In genomic region chr11:119373917-119374631, GRCh38 we compare ENCODE assay signal across 1 cellular context.
TF ChIP-seq lines count a peak whose summit lies in the region.

No MANE protein-coding gene starts in this region.

TF ChIP-seq in HepG2, 621 proteins besides CTCF, POLR2A, EP300 and RAD21 (continued from another document):
- 0 out of 2 replicates have a peak, but pooled peaks have one; percentile 50 for TF ChIP-seq ZXDC (CRISPR knock-in tag; IDR thresholded peaks at IDR 0.05)
